17 cellular contexts compared by ENCODE assay signal in genomic region chr11:106461148-106461547, GRCh38.
DNase-seq lines count a peak whose midpoint lies in the region; ATAC-seq and TF ChIP-seq lines count a peak whose summit lies in the region.
"Had no signal": no experiment of that assay in that cellular context is flagged by ENCODE, and none has a peak within 500 bp of the region (broad histone marks: within the 10 kb centered on the region; RNA-seq: fewer than 3 reads in every experiment).

No MANE protein-coding gene starts in this region.

- peak overlapping the region; percentile 63 for H3K27ac Mint-ChIP-seq in neural crest cell (ENCODE audit: unreplicated experiment)
- H3K27ac Mint-ChIP-seq in activated naive CD8-positive, alpha-beta T cell treated with anti-CD3 and anti-CD28 coated beads for 36 hours: no peak overlapping the region
- H3K27ac Mint-ChIP-seq: CD4-positive, alpha-beta memory T cell; HFFc6; IgD-negative memory B cell had no signal

- intact Hi-C loops in left ventricle myocardium superior (cut with micrococcal nuclease) (no loop called here), left cardiac atrium (cut with DNase I) (no loop called here)

- in situ Hi-C loops in brain microvascular endothelial cell (cut with HindIII; ENCODE audit: low pct_ligation_motif_present, low sequenced_read_pairs): no loop called here

- ATAC-seq in left ventricle myocardium superior (peak; percentile 43), left cardiac atrium (no peak), HG02588 (IDR thresholded peaks at IDR 0.05; ENCODE audit: unreplicated experiment) (no peak), GM21737 (IDR thresholded peaks at IDR 0.05; ENCODE audit: unreplicated experiment) (no peak)

- no peak for TF ChIP-seq CTCF in brain microvascular endothelial cell (IDR thresholded peaks at IDR 0.05; ENCODE audit: low read depth, low read length, missing control alignments)
- TF ChIP-seq CTCF in neural crest cell (conservative IDR thresholded peaks at IDR 0.05): no peak

- H3K9me3 Mint-ChIP-seq in neural crest cell: peaks cover 3% of the 10 kb centered on the region
- peaks cover 3% of the 10 kb centered on the region for H3K9me3 Mint-ChIP-seq in activated naive CD8-positive, alpha-beta T cell treated with anti-CD3 and anti-CD28 coated beads for 36 hours
- H3K9me3 Mint-ChIP-seq: HFFc6 had no signal

- DNase-seq in left ventricle myocardium superior (no peak), left cardiac atrium (no peak), brain microvascular endothelial cell (no peak), neural crest cell (ENCODE audit: low read depth, low spot score) (no peak)
- DNase-seq in activated naive CD8-positive, alpha-beta T cell treated with anti-CD3 and anti-CD28 coated beads for 36 hours: no peak
- no peak for DNase-seq in activated T-cell treated with anti-CD3 and anti-CD28 coated beads, Interleukin-2, amount 50 U/mL, for 48 hours
- DNase-seq: CD4-positive, alpha-beta memory T cell; HFFc6; Karpas-422; NCI-H1048; NCI-H1436; NCI-H1930; NCI-H345; NCI-H524 treated with DMSO at 0.1 percent for 48 hours had no signal

- peak overlapping the region; percentile 88 for H3K27ac ChIP-seq in brain microvascular endothelial cell

- peaks cover 35% of the 10 kb centered on the region for H3K4me1 Mint-ChIP-seq in neural crest cell
- H3K4me1 Mint-ChIP-seq in activated naive CD8-positive, alpha-beta T cell treated with anti-CD3 and anti-CD28 coated beads for 36 hours: no peaks in the 10 kb centered on the region
- H3K4me1 Mint-ChIP-seq: CD4-positive, alpha-beta memory T cell; IgD-negative memory B cell had no signal

- H3K27me3 ChIP-seq in brain microvascular endothelial cell (replicated peaks): no peaks in the 10 kb centered on the region

- H3K4me3 ChIP-seq in brain microvascular endothelial cell (ENCODE audit: low read depth, low read length): no peak overlapping the region

- no peaks in the 10 kb centered on the region for H3K36me3 ChIP-seq in brain microvascular endothelial cell (replicated peaks)

- no peak overlapping the region for H3K4me3 Mint-ChIP-seq in neural crest cell
- no peak overlapping the region for H3K4me3 Mint-ChIP-seq in activated naive CD8-positive, alpha-beta T cell treated with anti-CD3 and anti-CD28 coated beads for 36 hours
- H3K4me3 Mint-ChIP-seq: CD4-positive, alpha-beta memory T cell; HFFc6; IgD-negative memory B cell had no signal

- H3K27me3 Mint-ChIP-seq in neural crest cell (ENCODE audit: low read depth): no peaks in the 10 kb centered on the region
- no peaks in the 10 kb centered on the region for H3K27me3 Mint-ChIP-seq in activated naive CD8-positive, alpha-beta T cell treated with anti-CD3 and anti-CD28 coated beads for 36 hours
- H3K27me3 Mint-ChIP-seq: CD4-positive, alpha-beta memory T cell; IgD-negative memory B cell had no signal

- H3K36me3 Mint-ChIP-seq in neural crest cell (ENCODE audit: low read depth): no peaks in the 10 kb centered on the region
- H3K36me3 Mint-ChIP-seq in activated naive CD8-positive, alpha-beta T cell treated with anti-CD3 and anti-CD28 coated beads for 36 hours: no peaks in the 10 kb centered on the region
- H3K36me3 Mint-ChIP-seq: CD4-positive, alpha-beta memory T cell; IgD-negative memory B cell had no signal
